ENCODE assay signal across 9 cellular contexts in the genomic region with DNA sequence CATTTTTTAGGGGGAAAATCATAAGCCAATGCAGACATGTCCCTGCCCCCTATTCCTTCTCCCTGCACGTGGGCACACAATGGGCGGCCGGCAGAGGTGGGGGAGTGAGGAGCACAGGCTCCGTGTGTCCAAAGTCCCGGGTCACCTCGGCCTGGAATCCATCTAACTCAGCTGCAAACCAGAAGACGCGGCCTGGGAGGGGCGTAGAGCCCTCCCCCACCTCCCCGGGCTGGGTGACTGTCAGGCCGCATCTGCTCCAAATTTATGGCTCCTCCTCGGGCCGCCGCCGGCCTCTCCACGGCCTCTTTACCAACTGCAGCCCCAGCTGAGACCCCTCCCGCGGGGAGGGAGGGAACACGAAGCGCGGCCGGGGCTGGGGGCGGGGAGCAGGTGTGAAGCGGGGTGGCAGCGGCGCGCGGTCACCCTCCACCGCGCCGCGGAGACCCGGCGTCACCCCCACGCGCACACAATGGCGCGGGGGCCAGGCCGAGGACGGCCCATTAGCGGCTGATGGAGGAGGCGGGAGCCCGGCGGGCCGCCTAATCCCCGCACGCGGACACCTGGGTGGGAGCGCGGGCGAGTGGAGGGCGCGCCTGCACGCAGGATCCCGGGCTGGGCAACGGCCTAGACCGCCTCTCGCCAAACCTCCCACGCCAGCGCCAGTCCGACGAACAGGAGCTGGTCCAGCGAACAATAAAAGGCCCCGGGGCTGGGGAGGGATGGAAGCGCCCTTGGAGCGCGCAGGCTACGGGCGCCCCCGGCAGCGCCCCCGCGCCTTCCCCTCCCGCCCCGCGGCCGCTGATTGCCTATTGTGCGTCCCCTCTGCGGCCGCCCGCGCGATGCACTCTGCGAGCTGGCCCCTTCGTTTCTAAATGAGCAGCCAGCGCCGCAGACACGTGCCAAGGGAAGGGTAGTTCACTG. TPM values are rescaled to one million over a fixed set of nuclear protein-coding genes. Genes with fewer than 3 reads are reported as not detected.
DNase-seq lines count a peak whose midpoint lies in the region; ATAC-seq and TF ChIP-seq lines count a peak whose summit lies in the region.
"Had no signal": no experiment of that assay in that cellular context is flagged by ENCODE, and none has a peak within 500 bp of the region (broad histone marks: within the 10 kb centered on the region; RNA-seq: fewer than 3 reads in every experiment).

No MANE protein-coding gene starts in this region.

- peak; percentile 41 for DNase-seq in NCI-H1092 treated with DMSO at 0.1 percent for 48 hours (lab: John Stamatoyannopoulos, UW)
- DNase-seq in NCI-H1092 (lab: John Stamatoyannopoulos, UW), result no peak
- DNase-seq in activated B cell treated with CpG ODN at 0.5 μM for 24 hours, result peak; percentile 23
- no peak for DNase-seq in stimulated activated naive CD8-positive, alpha-beta T cell treated with anti-CD3 and anti-CD28 coated beads, Interleukin-15, amount 100 ng/mL, for 72 hours
- DNase-seq in immature natural killer cell, result no peak
- DNase-seq in stimulated activated CD8-positive, alpha-beta memory T cell treated with anti-CD3 and anti-CD28 coated beads, Interleukin-4, amount 100 ng/mL, for 48 hours, result no peak

- no peaks in the 10 kb centered on the region for H3K36me3 ChIP-seq in iPS-15b (ENCODE audit: control insufficient read depth, insufficient read depth, low read length)

- intact Hi-C loops in activated B cell treated with CpG ODN at 0.5 μM for 24 hours (cut with micrococcal nuclease), result no loop called here

- no peak overlapping the region for H3K27ac Mint-ChIP-seq in activated B cell treated with CpG ODN at 0.5 μM for 24 hours
- H3K27ac Mint-ChIP-seq in stimulated activated naive CD8-positive, alpha-beta T cell treated with anti-CD3 and anti-CD28 coated beads, Interleukin-15, amount 100 ng/mL, for 72 hours, result no peak overlapping the region
- no peak overlapping the region for H3K27ac Mint-ChIP-seq in immature natural killer cell

- H3K4me1 Mint-ChIP-seq in activated B cell treated with CpG ODN at 0.5 μM for 24 hours (peaks cover 16% of the 10 kb centered on the region), immature natural killer cell (peaks cover 12 to 19% of the 10 kb centered on the region in 2 donors)
- peaks cover 40% of the 10 kb centered on the region for H3K4me1 Mint-ChIP-seq in stimulated activated naive CD8-positive, alpha-beta T cell treated with anti-CD3 and anti-CD28 coated beads, Interleukin-15, amount 100 ng/mL, for 72 hours

- H3K4me1 ChIP-seq in iPS-15b (ENCODE audit: control insufficient read depth, insufficient read depth, low read length), result peaks cover 3% of the 10 kb centered on the region

- POLR2A ChIA-PET in activated B cell treated with CpG ODN at 0.5 μM for 24 hours (lab: Charles Lee), result no interaction called here

- no peaks in the 10 kb centered on the region for H3K36me3 Mint-ChIP-seq in activated B cell treated with CpG ODN at 0.5 μM for 24 hours (ENCODE audit: low read depth)
- no peaks in the 10 kb centered on the region for H3K36me3 Mint-ChIP-seq in immature natural killer cell

- H3K4me3 Mint-ChIP-seq in activated B cell treated with CpG ODN at 0.5 μM for 24 hours (peak overlapping the region; percentile 46), immature natural killer cell (no peak overlapping the region)
- H3K4me3 Mint-ChIP-seq in stimulated activated naive CD8-positive, alpha-beta T cell treated with anti-CD3 and anti-CD28 coated beads, Interleukin-15, amount 100 ng/mL, for 72 hours, result peak overlapping the region; percentile 48 to 72

- ATAC-seq in activated B cell treated with CpG ODN at 0.5 μM for 24 hours (ENCODE audit: low read depth), result peak; percentile 13
- peak; percentile 27 for ATAC-seq in stimulated activated naive CD8-positive, alpha-beta T cell treated with anti-CD3 and anti-CD28 coated beads, Interleukin-15, amount 100 ng/mL, for 72 hours
- ATAC-seq in HG02973 (IDR thresholded peaks at IDR 0.05; ENCODE audit: unreplicated experiment), result no peak
- ATAC-seq: mucosa of descending colon had no signal

- no peak for TF ChIP-seq CTCF in activated B cell treated with CpG ODN at 0.5 μM for 24 hours (IDR thresholded peaks at IDR 0.05)

- no peaks in the 10 kb centered on the region for H3K9me3 Mint-ChIP-seq in activated B cell treated with CpG ODN at 0.5 μM for 24 hours
- H3K9me3 Mint-ChIP-seq in stimulated activated naive CD8-positive, alpha-beta T cell treated with anti-CD3 and anti-CD28 coated beads, Interleukin-15, amount 100 ng/mL, for 72 hours, result no peaks in the 10 kb centered on the region
- H3K9me3 Mint-ChIP-seq in immature natural killer cell, result peaks cover 0 to 2% (median 0%) of the 10 kb centered on the region in 6 donors

- no peaks in the 10 kb centered on the region for H3K9me3 ChIP-seq in iPS-15b (ENCODE audit: control insufficient read depth, insufficient read depth, low read length)
- H3K9me3 ChIP-seq: mucosa of descending colon had no signal

- H3K27me3 Mint-ChIP-seq in activated B cell treated with CpG ODN at 0.5 μM for 24 hours (peaks cover 59% of the 10 kb centered on the region), immature natural killer cell (ENCODE audit: low read depth in 3 of 3) (peaks cover 18 to 40% (median 38%) of the 10 kb centered on the region in 3 donors)
- H3K27me3 Mint-ChIP-seq in stimulated activated naive CD8-positive, alpha-beta T cell treated with anti-CD3 and anti-CD28 coated beads, Interleukin-15, amount 100 ng/mL, for 72 hours, result peaks cover 74% of the 10 kb centered on the region

- CTCF ChIA-PET in activated B cell treated with CpG ODN at 0.5 μM for 24 hours (lab: Charles Lee), result interaction anchor here (1.4 to 5.4 kb wide), 6 partner anchors 38 to 196 kb away, joined by 3 to 84 read pairs (median 7); a partner anchor contains a TSS

- peak overlapping the region; percentile 40 for H3K4me3 ChIP-seq in iPS-15b (ENCODE audit: low read depth, low read length)
- H3K4me3 ChIP-seq: mucosa of descending colon had no signal

- H3K27me3 ChIP-seq in iPS-15b (ENCODE audit: control insufficient read depth, insufficient read depth, low read length), result peaks cover 84% of the 10 kb centered on the region

- H3K9ac ChIP-seq in iPS-15b (ENCODE audit: low read depth, low read length), result no peak overlapping the region

RNA-seq across cellular contexts. Expression of a gene that starts 25.9 kb away (rescaled TPM):
- total RNA-seq in activated B cell treated with CpG ODN at 0.5 μM for 24 hours, result 1.0 and 1.5 TPM in 2 replicates
- 1 to 10 TPM; 2.5 to 3.4 (median 2.8) TPM for polyA plus RNA-seq in immature natural killer cell

RNA-seq across cellular contexts. Expression of a gene that starts 39.1 kb away (rescaled TPM):
- 17.7 and 21.0 TPM in 2 replicates for total RNA-seq in activated B cell treated with CpG ODN at 0.5 μM for 24 hours
- 1 to 10 TPM; 2.8 to 7.2 (median 5.7) TPM for polyA plus RNA-seq in immature natural killer cell

RNA-seq across cellular contexts. Expression of a gene that starts 58.4 kb away (rescaled TPM):
- total RNA-seq in activated B cell treated with CpG ODN at 0.5 μM for 24 hours, result not detected in 2 replicates
- polyA plus RNA-seq in immature natural killer cell, result not detected

Comparison
In these comparisons a context has a peak if more than half of its experiments do, and no peak if none do; other contexts are left out.
1. DNase-seq: peak in NCI-H1092 treated with DMSO at 0.1 percent for 48 hours (single experiment) and activated B cell treated with CpG ODN at 0.5 μM for 24 hours (single experiment); none in NCI-H1092 (single experiment), stimulated activated naive CD8-positive, alpha-beta T cell treated with anti-CD3 and anti-CD28 coated beads, Interleukin-15, amount 100 ng/mL, for 72 hours (0 of 2), immature natural killer cell (0 of 3) and stimulated activated CD8-positive, alpha-beta memory T cell treated with anti-CD3 and anti-CD28 coated beads, Interleukin-4, amount 100 ng/mL, for 48 hours (single experiment).
2. H3K4me3 Mint-ChIP-seq: peak in activated B cell treated with CpG ODN at 0.5 μM for 24 hours (single experiment) and stimulated activated naive CD8-positive, alpha-beta T cell treated with anti-CD3 and anti-CD28 coated beads, Interleukin-15, amount 100 ng/mL, for 72 hours (2 of 2); none in immature natural killer cell (0 of 5).